In genomic region chr18:79378416-79379250, GRCh38 we compare ENCODE assay signal across 1 cellular context.
TF ChIP-seq lines count a peak whose summit lies in the region.

No MANE protein-coding gene starts in this region.

TF ChIP-seq in WTC11, 78 proteins besides CTCF, POLR2A, EP300 and RAD21 (continued from another document):
- TF ChIP-seq AFF4 (CRISPR knock-in tag; IDR thresholded peaks at IDR 0.05; ENCODE audit: borderline replicate concordance) (peak; percentile 51; the same call in 1 of the 2 replicates), SP1 (CRISPR knock-in tag; conservative IDR thresholded peaks at IDR 0.05) (0 out of 2 replicates have a peak, but pooled peaks have one; percentile 20)
